Comparison of ENCODE assay signal across 11 cellular contexts in genomic region chr10:649798-650690, GRCh38. TPM values are rescaled to one million over a fixed set of nuclear protein-coding genes. Genes with fewer than 3 reads are reported as not detected.
A peak's percentile ranks its signal among the peaks of the same experiment; 100 is the strongest.
DNase-seq lines count a peak whose midpoint lies in the region; ATAC-seq and TF ChIP-seq lines count a peak whose summit lies in the region.
"Had no signal": no experiment of that assay in that cellular context is flagged by ENCODE, and none has a peak within 500 bp of the region (broad histone marks: within the 10 kb centered on the region; RNA-seq: fewer than 3 reads in every experiment).

No MANE protein-coding gene starts in this region.

- H3K9me3 ChIP-seq in H9 (ENCODE audit: control insufficient read depth, low read depth, low read length) (no peaks in the 10 kb centered on the region), right cardiac atrium (ENCODE audit: control insufficient read depth, low read length) (no peaks in the 10 kb centered on the region), sigmoid colon (peaks cover 0 to under 1% (median 0%) of the 10 kb centered on the region in 4 donors)

- peaks cover 0 to 3% of the 10 kb centered on the region in 2 experiments; a peak in 2 of 5 replicates for H3K9me3 Mint-ChIP-seq in H9
- H3K9me3 Mint-ChIP-seq: activated naive CD8-positive, alpha-beta T cell treated with anti-CD3 and anti-CD28 coated beads for 36 hours had no signal

- H2AFZ ChIP-seq in H9 (ENCODE audit: low read length), result no peak overlapping the region

- TF ChIP-seq EP300 in sigmoid colon (IDR thresholded peaks at IDR 0.05), result peak; percentile 95 to 99 (median 99)

- no peak overlapping the region for H2BK5ac ChIP-seq in H9 (ENCODE audit: insufficient read length, low read length)

- H3K27me3 ChIP-seq in H9 (ENCODE audit: insufficient read depth, low read length), result no peaks in the 10 kb centered on the region
- H3K27me3 ChIP-seq in right cardiac atrium (ENCODE audit: control insufficient read depth, insufficient read depth), result no peaks in the 10 kb centered on the region
- H3K27me3 ChIP-seq in sigmoid colon, result no peaks in the 10 kb centered on the region

- no peak overlapping the region for H3T11ph ChIP-seq in H9 (ENCODE audit: low read length)

- H3K4me3 Mint-ChIP-seq in H9, result no peak overlapping the region
- H3K4me3 Mint-ChIP-seq: activated naive CD8-positive, alpha-beta T cell treated with anti-CD3 and anti-CD28 coated beads for 36 hours had no signal

- ATAC-seq in right cardiac atrium, result peak; percentile 62 to 70
- no peak for ATAC-seq in GM21515 (IDR thresholded peaks at IDR 0.05; ENCODE audit: unreplicated experiment)
- ATAC-seq in HG02623 (IDR thresholded peaks at IDR 0.05; ENCODE audit: unreplicated experiment), result no peak

- no peak overlapping the region for H4K8ac ChIP-seq in H9 (replicated peaks; ENCODE audit: insufficient read length, low read depth, low read length)

- H3K79me2 ChIP-seq in H9 (ENCODE audit: insufficient read depth, low read length), result peaks cover 2% of the 10 kb centered on the region; the same call in 1 of the 2 replicates

- no peak overlapping the region for H3K56ac ChIP-seq in H9 (ENCODE audit: insufficient read length, low read depth, low read length)

- no peaks in the 10 kb centered on the region for H3K36me3 ChIP-seq in sigmoid colon

- H4K91ac ChIP-seq in H9 (ENCODE audit: insufficient read length, low read depth, low read length), result no peak overlapping the region

- no peak overlapping the region for H4K5ac ChIP-seq in H9 (ENCODE audit: insufficient read length, low read depth, low read length)

- H2BK120ac ChIP-seq in H9 (ENCODE audit: low read depth, low read length, poor library complexity, severe bottlenecking), result no peak overlapping the region

- peaks cover 15 to 16% of the 10 kb centered on the region in 2 experiments for H3K4me1 Mint-ChIP-seq in H9
- H3K4me1 Mint-ChIP-seq: activated naive CD8-positive, alpha-beta T cell treated with anti-CD3 and anti-CD28 coated beads for 36 hours had no signal

- H2BK20ac ChIP-seq in H9 (ENCODE audit: low read depth, low read length, poor library complexity, severe bottlenecking), result no peak overlapping the region

- no peak overlapping the region for H3K23ac ChIP-seq in H9 (ENCODE audit: insufficient read length, low read depth, low read length)

- DNase-seq in H9 (peak; percentile 28), SHP77 treated with DMSO at 0.1 percent for 48 hours (lab: John Stamatoyannopoulos, UW) (peak; percentile 87), right cardiac atrium (peak in 2 of 3 donors; percentile 64 to 66), sigmoid colon (peak; percentile 92), inferior parietal cortex (ENCODE audit: extremely low spot score) (no peak), NCI-H2196 (lab: John Stamatoyannopoulos, UW; ENCODE audit: unreplicated experiment) (no peak)
- DNase-seq: activated naive CD8-positive, alpha-beta T cell treated with anti-CD3 and anti-CD28 coated beads for 36 hours; EL; stimulated activated CD4-positive, alpha-beta T cell treated with anti-CD3 and anti-CD28 coated beads, Interleukin-12 subunit alpha, Interleukin-12 subunit beta, amount 100 ng/mL, for 4 hours had no signal

- TF ChIP-seq CTCF in H9 (conservative IDR thresholded peaks at IDR 0.05) (no peak), sigmoid colon (IDR thresholded peaks at IDR 0.05) (no peak)

- no peak overlapping the region for H3K4me2 ChIP-seq in H9 (ENCODE audit: insufficient read depth, insufficient read length, low read length)

- H3K4me3 ChIP-seq in right cardiac atrium (ENCODE audit: low read length) (peak overlapping the region; percentile 0), sigmoid colon (peak overlapping the region; percentile 39 to 52 (median 45))

- H3K27me3 Mint-ChIP-seq in H9 (ENCODE audit: low read depth), result no peaks in the 10 kb centered on the region

- WGBS in H9 (ENCODE audit: extremely low coverage, insufficient read length, low lambda C conversion rate), result no CpG with 5 or more reads among the region's 33 CpGs
- WGBS in right cardiac atrium, result 49% methylated on average over 33 of the region's 33 CpGs
- 14 to 59% methylated on average over 33 of the region's 33 CpGs for WGBS in sigmoid colon, 2 donors

- H3K9ac ChIP-seq in H9 (ENCODE audit: extremely low read depth, insufficient read length, low read length), result no peak overlapping the region

- peaks cover under 1 to 5% (median 2%) of the 10 kb centered on the region in 3 experiments for H3K36me3 Mint-ChIP-seq in H9 (ENCODE audit: insufficient read depth in 1 of 3, low read depth in 3 of 3)
- H3K36me3 Mint-ChIP-seq: activated naive CD8-positive, alpha-beta T cell treated with anti-CD3 and anti-CD28 coated beads for 36 hours had no signal

- H3K27ac ChIP-seq in H9 (ENCODE audit: insufficient read length, low read depth, low read length) (no peak overlapping the region), right cardiac atrium (ENCODE audit: low read length) (peak overlapping the region; percentile 2), sigmoid colon (peak overlapping the region; percentile 80 to 96 (median 89))

- no peak overlapping the region; the same call in 1 of the 2 replicates for H3K14ac ChIP-seq in H9 (ENCODE audit: insufficient read depth, low read length)

- H3K27ac Mint-ChIP-seq in H9, result peak overlapping the region in 2 of 3 experiments; percentile 50 to 81; a peak in 3 of 7 replicates
- H3K27ac Mint-ChIP-seq: activated naive CD8-positive, alpha-beta T cell treated with anti-CD3 and anti-CD28 coated beads for 36 hours had no signal

- intact Hi-C loops in right cardiac atrium (cut with DNase I) (no loop called here), sigmoid colon (cut with DNase I) (loop anchor here (1.0 to 5.0 kb wide), 2 partner anchors 16 to 37 kb away; partner anchors contain the start of gene DIP2C)

- TF ChIP-seq POLR2A in sigmoid colon (IDR thresholded peaks at IDR 0.05), result peak; percentile 60 to 74

- H3K4me1 ChIP-seq in H9 (ENCODE audit: insufficient read depth, low read length) (no peaks in the 10 kb centered on the region; the same call in 1 of the 2 replicates), right cardiac atrium (ENCODE audit: control insufficient read depth, insufficient read depth, low read length) (peaks cover 12% of the 10 kb centered on the region), sigmoid colon (peaks cover 0 to 64% (median 54%) of the 10 kb centered on the region in 4 donors)

- no peak overlapping the region for H3K18ac ChIP-seq in H9 (ENCODE audit: insufficient read length, low read depth, low read length)

- H4K20me1 ChIP-seq in H9 (ENCODE audit: control insufficient read depth, insufficient read depth, insufficient read length), result peaks cover 3% of the 10 kb centered on the region

- H3K79me1 ChIP-seq in H9 (ENCODE audit: insufficient read depth, low read depth, low read length, poor library complexity, severe bottlenecking), result no peaks in the 10 kb centered on the region

- no peak overlapping the region for H2BK12ac ChIP-seq in H9 (ENCODE audit: insufficient read length, low read depth, low read length)

- no peak overlapping the region for H3K4ac ChIP-seq in H9 (ENCODE audit: low read depth, low read length)

- no peak overlapping the region for H2AK5ac ChIP-seq in H9 (ENCODE audit: insufficient read length, low read length)

- H2BK15ac ChIP-seq in H9 (ENCODE audit: low read depth, low read length), result no peak overlapping the region

- no peaks in the 10 kb centered on the region for H3K23me2 ChIP-seq in H9 (ENCODE audit: insufficient read length, low read depth, low read length, poor library complexity, severe bottlenecking)

RNA-seq across cellular contexts. Expression of gene DIP2C, which starts 39.4 kb away (rescaled TPM):
- total RNA-seq in H9 (2021) (7.6 and 7.9 TPM in 2 replicates), right cardiac atrium (10 to 100 TPM; 23.7 to 31.5 (median 26.9) TPM), sigmoid colon (10 to 100 TPM; 42.1 to 67.9 (median 50.3) TPM)
- polyA plus RNA-seq in right cardiac atrium (7.9 TPM), sigmoid colon (1 to 10 TPM; 1.8 to 5.5 (median 3.0) TPM)

Comparison
In these comparisons a context has a peak if more than half of its experiments do, and no peak if none do; other contexts are left out.
1. DNase-seq: peak in H9 (single experiment), SHP77 treated with DMSO at 0.1 percent for 48 hours (single experiment), right cardiac atrium (2 of 3) and sigmoid colon (single experiment); none in inferior parietal cortex (single experiment) and NCI-H2196 (single experiment).
2. ATAC-seq: peak in right cardiac atrium (2 of 2); none in GM21515 (single experiment) and HG02623 (single experiment).